1 cellular context compared by ENCODE assay signal in genomic region chr2:215832791-215833190, GRCh38.
TF ChIP-seq lines count a peak whose summit lies in the region.

No MANE protein-coding gene starts in this region.

TF ChIP-seq in GM23338, 12 proteins besides CTCF, POLR2A, EP300 and RAD21 (continued from another document):
- TF ChIP-seq ZNF462 (CRISPR knock-in tag; IDR thresholded peaks at IDR 0.05) (no peak), CREB1 (CRISPR knock-in tag; IDR thresholded peaks at IDR 0.05; ENCODE audit: low read depth) (no peak), STAT1 (IDR thresholded peaks at IDR 0.05; ENCODE audit: unreplicated experiment) (no peak), REST (IDR thresholded peaks at IDR 0.05; ENCODE audit: unreplicated experiment) (no peak), ZNF331 (CRISPR knock-in tag; IDR thresholded peaks at IDR 0.05; ENCODE audit: low read depth) (no peak), EZH2 (IDR thresholded peaks at IDR 0.05; ENCODE audit: low read depth, unreplicated experiment) (no peak), JUNB (IDR thresholded peaks at IDR 0.05; ENCODE audit: unreplicated experiment) (no peak), EZH2phosphoT487 (IDR thresholded peaks at IDR 0.05; ENCODE audit: unreplicated experiment) (no peak), POLR2AphosphoS5 (IDR thresholded peaks at IDR 0.05; ENCODE audit: low read depth) (no peak), ZNF114 (CRISPR knock-in tag; IDR thresholded peaks at IDR 0.05) (no peak), NANOG (IDR thresholded peaks at IDR 0.05; ENCODE audit: borderline replicate concordance) (no peak)
